10 cellular contexts compared by ENCODE assay signal in the genomic region with DNA sequence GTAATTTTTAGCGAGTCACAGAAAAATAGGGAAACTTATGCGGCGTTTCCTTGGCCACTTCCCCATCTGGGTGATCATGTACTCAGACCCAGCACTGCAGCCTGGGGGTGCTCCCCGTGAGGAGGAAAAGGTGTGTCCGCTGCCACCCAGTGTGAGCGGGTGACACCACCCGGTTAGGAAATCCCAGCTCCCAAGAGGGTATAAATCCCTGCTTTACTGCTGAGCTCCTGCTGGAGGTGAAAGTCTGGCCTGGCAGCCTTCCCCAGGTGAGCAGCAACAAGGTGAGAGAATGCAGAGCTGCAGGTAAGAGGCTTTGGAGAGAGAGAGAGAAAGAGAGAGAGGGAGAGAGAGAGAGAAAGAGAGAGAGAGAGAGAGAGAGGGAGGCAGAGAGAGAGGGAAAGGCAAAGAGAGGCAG. TPM values are rescaled to one million over a fixed set of nuclear protein-coding genes. Genes with fewer than 3 reads are reported as not detected.
DNase-seq lines count a peak whose midpoint lies in the region; ATAC-seq and TF ChIP-seq lines count a peak whose summit lies in the region.
"Had no signal": no experiment of that assay in that cellular context is flagged by ENCODE, and none has a peak within 500 bp of the region (broad histone marks: within the 10 kb centered on the region; RNA-seq: fewer than 3 reads in every experiment).

Gene IL1R2 (plus strand): TSS at position 230 of the 415 bp plus-strand sequence. CDS start 16,616 bp downstream, outside the sequence.

- no peak within 1 kb of the TSS for H3K9ac ChIP-seq in endodermal cell (ENCODE audit: extremely low read depth, low read length, poor library complexity, severe bottlenecking)

- WGBS in endodermal cell (ENCODE audit: insufficient coverage in 1 of 2, insufficient read length in 1 of 2), 2 experiments, result 90 to 94% methylated on average over 7 of the region's 7 CpGs

- H3K36me3 ChIP-seq in naive thymus-derived CD4-positive, alpha-beta T cell (ENCODE audit: control insufficient read depth in 2 of 3, insufficient read depth in 3 of 3, low read length in 3 of 3), result no peaks in the 10 kb centered on the region
- no peaks in the 10 kb centered on the region for H3K36me3 ChIP-seq in endodermal cell (ENCODE audit: control insufficient read depth, insufficient read depth, low read length)

- H3K4me3 ChIP-seq in naive thymus-derived CD4-positive, alpha-beta T cell (ENCODE audit: low read length), result no peak within 1 kb of the TSS
- H3K4me3 ChIP-seq in endodermal cell (ENCODE audit: low read length), result no peak within 1 kb of the TSS

- peak; percentile 28 for DNase-seq in AML-193 (lab: John Stamatoyannopoulos, UW)
- peak; percentile 67 for DNase-seq in MV-4-11 (lab: John Stamatoyannopoulos, UW)
- DNase-seq in naive thymus-derived CD4-positive, alpha-beta T cell, result no peak
- DNase-seq in endodermal cell, result no peak
- DNase-seq in activated CD8-positive, alpha-beta memory T cell treated with anti-CD3 and anti-CD28 coated beads for 24 hours, result no peak
- DNase-seq: anterior cingulate cortex, erythroblast had no signal

- no peak within 1 kb of the TSS for H3K4me3 Mint-ChIP-seq in naive thymus-derived CD4-positive, alpha-beta T cell
- H3K4me3 Mint-ChIP-seq in endodermal cell, result no peak within 1 kb of the TSS

- peaks cover 16 to 41% (median 22%) of the 10 kb centered on the region in 5 donors for H3K27me3 Mint-ChIP-seq in naive thymus-derived CD4-positive, alpha-beta T cell
- no peaks in the 10 kb centered on the region for H3K27me3 Mint-ChIP-seq in endodermal cell (ENCODE audit: insufficient read depth)

- intact Hi-C loops in naive thymus-derived CD4-positive, alpha-beta T cell (cut with micrococcal nuclease), result no loop called here

- TF ChIP-seq CTCF in endodermal cell (conservative IDR thresholded peaks at IDR 0.05), result no peak

- peaks cover 0 to 4% (median 0%) of the 10 kb centered on the region in 11 donors for H3K9me3 Mint-ChIP-seq in naive thymus-derived CD4-positive, alpha-beta T cell
- no peaks in the 10 kb centered on the region for H3K9me3 Mint-ChIP-seq in endodermal cell

- H3K9me3 ChIP-seq in naive thymus-derived CD4-positive, alpha-beta T cell (ENCODE audit: control insufficient read depth in 2 of 3, low read length in 3 of 3), result no peaks in the 10 kb centered on the region
- H3K9me3 ChIP-seq in endodermal cell (ENCODE audit: control insufficient read depth, low read length), result no peaks in the 10 kb centered on the region

- H3K4me1 ChIP-seq in naive thymus-derived CD4-positive, alpha-beta T cell (ENCODE audit: control insufficient read depth in 2 of 2, insufficient read depth in 2 of 2, low read length in 2 of 2), result peaks cover 0 to 11% of the 10 kb centered on the region in 2 donors
- H3K4me1 ChIP-seq in endodermal cell (ENCODE audit: control insufficient read depth, insufficient read depth, low read length), result no peaks in the 10 kb centered on the region

- no peaks in the 10 kb centered on the region for H3K36me3 Mint-ChIP-seq in naive thymus-derived CD4-positive, alpha-beta T cell
- no peaks in the 10 kb centered on the region for H3K36me3 Mint-ChIP-seq in endodermal cell (ENCODE audit: low read depth)

- no peaks in the 10 kb centered on the region for H3K27me3 ChIP-seq in naive thymus-derived CD4-positive, alpha-beta T cell (ENCODE audit: control insufficient read depth in 2 of 2, insufficient read depth in 2 of 2, low read length in 2 of 2)
- no peaks in the 10 kb centered on the region for H3K27me3 ChIP-seq in endodermal cell (ENCODE audit: control insufficient read depth, insufficient read depth, low read length, poor library complexity, severe bottlenecking)

- CTCF ChIA-PET in naive thymus-derived CD4-positive, alpha-beta T cell (lab: Charles Lee), result interaction anchor here (0.7 kb wide), 1 partner anchor 63 kb away, joined by 3 read pairs; no protein-coding TSS in a partner anchor

- peak; percentile 84 for ATAC-seq in esophagus mucosa
- peak; percentile 79 for ATAC-seq in naive thymus-derived CD4-positive, alpha-beta T cell
- ATAC-seq in HG03039 (IDR thresholded peaks at IDR 0.05; ENCODE audit: unreplicated experiment), result no peak
- ATAC-seq in HG02840 (IDR thresholded peaks at IDR 0.05; ENCODE audit: low FRiP score, unreplicated experiment), result no peak

- peaks cover 12 to 27% (median 16%) of the 10 kb centered on the region in 7 donors for H3K4me1 Mint-ChIP-seq in naive thymus-derived CD4-positive, alpha-beta T cell
- peaks cover 6% of the 10 kb centered on the region for H3K4me1 Mint-ChIP-seq in endodermal cell

- H3K27ac ChIP-seq in naive thymus-derived CD4-positive, alpha-beta T cell (ENCODE audit: low read depth, low read length), result no peak within 1 kb of the TSS
- no peak within 1 kb of the TSS for H3K27ac ChIP-seq in endodermal cell (ENCODE audit: low read depth, low read length)

- peak within 1 kb of the TSS in 3 of 9 donors; percentile 26 to 65 (median 36) for H3K27ac Mint-ChIP-seq in naive thymus-derived CD4-positive, alpha-beta T cell
- no peak within 1 kb of the TSS for H3K27ac Mint-ChIP-seq in endodermal cell

- POLR2A ChIA-PET in naive thymus-derived CD4-positive, alpha-beta T cell (lab: Charles Lee), result no interaction called here

RNA-seq across cellular contexts. Expression of gene IL1R2, which starts in this region (rescaled TPM):
- 19.0 TPM for total RNA-seq in esophagus mucosa
- total RNA-seq in naive thymus-derived CD4-positive, alpha-beta T cell, result 1 to 10 TPM in 2 of 5 experiments, under 1 TPM in 1, not detected in 2; 0.40 to 2.7 (median 1.3) TPM
- polyA plus RNA-seq in naive thymus-derived CD4-positive, alpha-beta T cell, result not detected
- under 1 TPM in 1 of 2 donors, not detected in 1; 0.73 TPM for total RNA-seq in endodermal cell
- not detected for polyA plus RNA-seq in endodermal cell (2013, experiment 1 of 2)
- polyA plus RNA-seq in endodermal cell (2013, experiment 2 of 2), result not detected

Comparison
In these comparisons a context has a peak if more than half of its experiments do, and no peak if none do; other contexts are left out.
1. DNase-seq: peak in AML-193 (2 of 2) and MV-4-11 (single experiment); none in naive thymus-derived CD4-positive, alpha-beta T cell (0 of 9), endodermal cell (single experiment) and activated CD8-positive, alpha-beta memory T cell treated with anti-CD3 and anti-CD28 coated beads for 24 hours (single experiment).
2. ATAC-seq: peak in esophagus mucosa (single experiment) and naive thymus-derived CD4-positive, alpha-beta T cell (single experiment); none in HG03039 (single experiment) and HG02840 (single experiment).